14 cellular contexts compared by ENCODE assay signal in genomic region chr6:54282186-54282585, GRCh38. TPM values are rescaled to one million over a fixed set of nuclear protein-coding genes. Genes with fewer than 3 reads are reported as not detected.
A peak's percentile ranks its signal among the peaks of the same experiment; 100 is the strongest.
DNase-seq lines count a peak whose midpoint lies in the region; ATAC-seq and TF ChIP-seq lines count a peak whose summit lies in the region.
"Had no signal": no experiment of that assay in that cellular context is flagged by ENCODE, and none has a peak within 500 bp of the region (broad histone marks: within the 10 kb centered on the region; RNA-seq: fewer than 3 reads in every experiment).

No MANE protein-coding gene starts in this region.

- H3K27ac ChIP-seq in GM23248 (peak overlapping the region; percentile 35), SJSA1 (peak overlapping the region; percentile 84), fibroblast of lung (ENCODE audit: insufficient read depth, low read length) (peak overlapping the region; percentile 9), colonic mucosa (no peak overlapping the region)
- H3K27ac ChIP-seq: thoracic aorta had no signal

- intact Hi-C loops in colonic mucosa (cut with DNase I) = no loop called here

- no peaks in the 10 kb centered on the region for H3K9me3 ChIP-seq in GM23248 (ENCODE audit: low read depth)
- no peaks in the 10 kb centered on the region for H3K9me3 ChIP-seq in SJSA1 (replicated peaks)
- no peaks in the 10 kb centered on the region for H3K9me3 ChIP-seq in fibroblast of lung (ENCODE audit: control insufficient read depth, insufficient read depth, low read depth, low read length)
- H3K9me3 ChIP-seq in colonic mucosa = no peaks in the 10 kb centered on the region
- H3K9me3 ChIP-seq: thoracic aorta had no signal

- H3K9ac ChIP-seq in GM23248 = no peak overlapping the region
- no peak overlapping the region for H3K9ac ChIP-seq in fibroblast of lung (ENCODE audit: insufficient read depth, low read length)
- no peak overlapping the region for H3K9ac ChIP-seq in colonic mucosa (ENCODE audit: low read depth in 2 of 2, low read length in 2 of 2)

- TF ChIP-seq CTCF in fibroblast of lung (conservative IDR thresholded peaks at IDR 0.05 in 1 of 2, IDR thresholded peaks at IDR 0.05 in 1 of 2; ENCODE audit: low read depth in 1 of 2, low read length in 2 of 2) (no peak), mesothelial cell of epicardium (IDR thresholded peaks at IDR 0.05; ENCODE audit: unreplicated experiment) (no peak), colonic mucosa (IDR thresholded peaks at IDR 0.05) (no peak)

- no peaks in the 10 kb centered on the region for H3K9me2 ChIP-seq in GM23248 (ENCODE audit: insufficient read depth)

- peak overlapping the region; percentile 31 for H3K4me2 ChIP-seq in GM23248 (ENCODE audit: unreplicated experiment)
- peak overlapping the region; percentile 63 for H3K4me2 ChIP-seq in fibroblast of lung (ENCODE audit: extremely low read depth, insufficient read depth, low read length)

- H3F3A ChIP-seq in GM23248 (ENCODE audit: insufficient read depth) = peaks cover 53% of the 10 kb centered on the region

- H3K27ac Mint-ChIP-seq in mesothelial cell of epicardium = no peak overlapping the region

- H4K20me1 ChIP-seq in GM23248 (ENCODE audit: insufficient read depth) (no peaks in the 10 kb centered on the region), fibroblast of lung (ENCODE audit: control insufficient read depth, extremely low read depth, insufficient read depth, low read length) (no peaks in the 10 kb centered on the region)

- H3K9me3 Mint-ChIP-seq in mesothelial cell of epicardium = peaks cover 7% of the 10 kb centered on the region

- DNase-seq in GM23248 (peak; percentile 83), SJSA1 (ENCODE audit: low read depth in 1 of 2, low spot score in 2 of 2) (peak; percentile 55 to 90), fibroblast of lung (ENCODE audit: low read depth in 2 of 2) (peak; percentile 81 to 88), stromal cell of bone marrow (ENCODE audit: low read depth) (peak; percentile 40), mesothelial cell of epicardium (ENCODE audit: low spot score in 2 of 2, unreplicated experiment in 2 of 2) (no peak), colonic mucosa (no peak)
- DNase-seq: activated T-cell treated with anti-CD3 and anti-CD28 coated beads, Interleukin-2, amount 50 U/mL, for 48 hours; anterior cingulate cortex; DMS79 treated with DMSO at 0.1 percent for 48 hours; NCI-H526 treated with DMSO at 0.1 percent for 48 hours had no signal

- H3K36me3 ChIP-seq in GM23248 (ENCODE audit: low read depth) = no peaks in the 10 kb centered on the region
- no peaks in the 10 kb centered on the region for H3K36me3 ChIP-seq in SJSA1
- H3K36me3 ChIP-seq in fibroblast of lung (ENCODE audit: control insufficient read depth, insufficient read depth, low read length) = no peaks in the 10 kb centered on the region
- H3K36me3 ChIP-seq in colonic mucosa = no peaks in the 10 kb centered on the region
- H3K36me3 ChIP-seq: thoracic aorta had no signal

- H3K4me3 Mint-ChIP-seq in mesothelial cell of epicardium = no peak overlapping the region

- H3K27me3 Mint-ChIP-seq in mesothelial cell of epicardium (ENCODE audit: low read depth) = no peaks in the 10 kb centered on the region

- H3K36me3 Mint-ChIP-seq in mesothelial cell of epicardium = no peaks in the 10 kb centered on the region

- H3K79me2 ChIP-seq in GM23248 (ENCODE audit: insufficient read depth) = no peaks in the 10 kb centered on the region
- no peaks in the 10 kb centered on the region for H3K79me2 ChIP-seq in fibroblast of lung (ENCODE audit: control insufficient read depth, insufficient read depth, low read length)

- H3K4me1 ChIP-seq in GM23248 (ENCODE audit: insufficient read depth) = peaks cover 50% of the 10 kb centered on the region
- peaks cover 33% of the 10 kb centered on the region for H3K4me1 ChIP-seq in SJSA1 (replicated peaks)
- H3K4me1 ChIP-seq in fibroblast of lung (ENCODE audit: control insufficient read depth, extremely low read depth, insufficient read depth, low read length) = peaks cover 10% of the 10 kb centered on the region
- H3K4me1 ChIP-seq in colonic mucosa = no peaks in the 10 kb centered on the region

- WGBS in GM23248 (ENCODE audit: low coverage in 1 of 2, low lambda C conversion rate in 2 of 2, missing lambda C conversion rate in 2 of 2), 2 experiments = 0 to 2% methylated on average over 1 of the region's 1 CpG

- in situ Hi-C loops in GM23248 (cut with MboI) = no loop called here

- no peak for ATAC-seq in GM21619 (IDR thresholded peaks at IDR 0.05; ENCODE audit: unreplicated experiment)

- H3K4me1 Mint-ChIP-seq in mesothelial cell of epicardium = peaks cover 9% of the 10 kb centered on the region

- H3K4me3 ChIP-seq in GM23248 = no peak overlapping the region
- no peak overlapping the region for H3K4me3 ChIP-seq in SJSA1
- no peak overlapping the region for H3K4me3 ChIP-seq in fibroblast of lung (replicated peaks in 1 of 4; ENCODE audit: control extremely low read depth in 1 of 4, insufficient read depth in 1 of 4, low read depth in 3 of 4, low read length in 4 of 4)
- H3K4me3 ChIP-seq in colonic mucosa = no peak overlapping the region
- H3K4me3 ChIP-seq: thoracic aorta had no signal

- H2AFZ ChIP-seq in GM23248 (no peak overlapping the region), fibroblast of lung (ENCODE audit: low read length) (no peak overlapping the region)

- H3K27me3 ChIP-seq in GM23248 (replicated peaks; ENCODE audit: insufficient read depth) = no peaks in the 10 kb centered on the region
- H3K27me3 ChIP-seq in SJSA1 (replicated peaks) = no peaks in the 10 kb centered on the region
- H3K27me3 ChIP-seq in fibroblast of lung (ENCODE audit: control insufficient read depth, insufficient read depth, low read length) = no peaks in the 10 kb centered on the region
- no peaks in the 10 kb centered on the region for H3K27me3 ChIP-seq in colonic mucosa

RNA-seq across cellular contexts. Expression of gene TINAG, which starts 26.1 kb away (rescaled TPM):
- total RNA-seq in GM23248 (2014; rRNA removed; shearing (Covaris generic)) = not detected in 2 replicates
- polyA plus RNA-seq in GM23248 (2016; fragmentation: Nextera tagmentation; extraction: Ambion mirVana) = not detected in 2 replicates
- total RNA-seq in SJSA1 (2014; rRNA removed; shearing (Covaris generic)) = not detected in 2 replicates
- not detected in 2 replicates for total RNA-seq in fibroblast of lung
- polyA plus RNA-seq in fibroblast of lung = not detected in 2 replicates
- not detected in 2 replicates for polyA plus RNA-seq in fibroblast of lung (2012)
- not detected in 2 replicates for polyA minus RNA-seq in fibroblast of lung (ENCODE audit: low replicate concordance)
- total RNA-seq in mesothelial cell of epicardium = not detected in 3 replicates
- total RNA-seq in colonic mucosa = 10 to 100 TPM; 25.1 to 45.2 TPM
- total RNA-seq: lung microvascular endothelial cell, SK-MEL-5, thoracic aorta had no signal

Comparison
In these comparisons a context has a peak if more than half of its experiments do, and no peak if none do; other contexts are left out.
1. DNase-seq: peak in GM23248 (single experiment), SJSA1 (2 of 2), fibroblast of lung (2 of 2) and stromal cell of bone marrow (single experiment); none in mesothelial cell of epicardium (0 of 2) and colonic mucosa (single experiment).
2. RNA of gene TINAG, which starts 26.1 kb away (total RNA-seq): 25.1 to 45.2 TPM in colonic mucosa; not detected in GM23248, not detected in SJSA1, not detected in fibroblast of lung and not detected in mesothelial cell of epicardium; every median in the first group is over 10 times any median in the second.